8 cellular contexts compared by ENCODE assay signal in genomic region chrX:132023117-132023895, GRCh38. TPM values are rescaled to one million over a fixed set of nuclear protein-coding genes. Genes with fewer than 3 reads are reported as not detected.
DNase-seq lines count a peak whose midpoint lies in the region; ATAC-seq and TF ChIP-seq lines count a peak whose summit lies in the region.

STK26 (plus strand) TSS chrX:132023302; CDS start chrX:132023618, 316 bp downstream.

- intact Hi-C loops in testis (cut with DNase I; ENCODE audit: low total_unique reads) = no loop called here

- peak; percentile 90 for DNase-seq in DMS53 (lab: John Stamatoyannopoulos, UW)
- DNase-seq in RKO (ENCODE audit: low spot score) = peak; percentile 79
- peak; percentile 67 for DNase-seq in activated T-helper 9 cell treated with anti-CD3 and anti-CD28 coated beads, Interleukin-2, amount 50 U/mL, for 16 hours (ENCODE audit: low read depth)
- peak; percentile 57 for DNase-seq in fibroblast of villous mesenchyme (ENCODE audit: low read depth)
- peak in 34 of 56 donors; percentile 0 to 50 (median 12) for DNase-seq in nucleus accumbens (lab: John Stamatoyannopoulos, UW)
- peak; percentile 67 for DNase-seq in testis

- peak within 1 kb of the TSS; percentile 82 for H3K9ac ChIP-seq in HUES6 (ENCODE audit: low read length)

- H3K27me3 ChIP-seq in HUES6 (ENCODE audit: control insufficient read depth, insufficient read depth, low read length) (peaks cover 14% of the 10 kb centered on the region; the same call in 1 of the 2 replicates), testis (no peaks in the 10 kb centered on the region)

- H3K27ac ChIP-seq in HUES6 (ENCODE audit: low read depth, low read length) = peak within 1 kb of the TSS; percentile 69
- H3K27ac ChIP-seq in testis = no peak within 1 kb of the TSS

- TF ChIP-seq CTCF in fibroblast of villous mesenchyme (IDR thresholded peaks at IDR 0.05; ENCODE audit: insufficient read depth, low read depth, low read length) (no peak), testis (IDR thresholded peaks at IDR 0.05) (no peak)

- H3K9me3 ChIP-seq in HUES6 (ENCODE audit: control insufficient read depth, insufficient read depth, low read depth, low read length) = no peaks in the 10 kb centered on the region
- no peaks in the 10 kb centered on the region for H3K9me3 ChIP-seq in testis

- 6% methylated on average over 26 of the region's 65 CpGs; no CpG with 5 or more reads in 1 of the 2 donors for WGBS in testis, 2 donors

- peaks cover 24% of the 10 kb centered on the region for H3K4me1 ChIP-seq in HUES6 (ENCODE audit: control insufficient read depth, insufficient read depth, low read length)
- H3K4me1 ChIP-seq in testis = no peaks in the 10 kb centered on the region

- no peak for TF ChIP-seq POLR2A in testis (IDR thresholded peaks at IDR 0.05)

- peak; percentile 68 for ATAC-seq in GM21447 (IDR thresholded peaks at IDR 0.05; ENCODE audit: unreplicated experiment)

- H3K36me3 ChIP-seq in HUES6 (ENCODE audit: control insufficient read depth, insufficient read depth, low read length) (no peaks in the 10 kb centered on the region), testis (ENCODE audit: low read depth, missing control alignments) (no peaks in the 10 kb centered on the region)

- H3K4me3 ChIP-seq in HUES6 (ENCODE audit: low read depth, low read length) (peak within 1 kb of the TSS; percentile 95), fibroblast of villous mesenchyme (ENCODE audit: low read depth, low read length) (peak within 1 kb of the TSS; percentile 65), testis (peak within 1 kb of the TSS; percentile 52 to 71)

RNA-seq across cellular contexts. Expression of gene STK26, which starts in this region (rescaled TPM):
- total RNA-seq in fibroblast of villous mesenchyme (4.8 and 9.1 TPM in 2 replicates), testis (1 to 10 TPM; 3.5 to 3.7 TPM)
- 3.7 TPM for polyA plus RNA-seq in testis (ENCODE audit: insufficient read depth, low read depth, low replicate concordance)

Comparison
In these comparisons a context has a peak if more than half of its experiments do, and no peak if none do; other contexts are left out.
1. DNase-seq: peak in every context shown above with its lines; median percentile 90 in DMS53; 79 in RKO; 67 in activated T-helper 9 cell treated with anti-CD3 and anti-CD28 coated beads, Interleukin-2, amount 50 U/mL, for 16 hours; 67 in testis; 57 in fibroblast of villous mesenchyme; 12 in nucleus accumbens.